In the genomic region with DNA sequence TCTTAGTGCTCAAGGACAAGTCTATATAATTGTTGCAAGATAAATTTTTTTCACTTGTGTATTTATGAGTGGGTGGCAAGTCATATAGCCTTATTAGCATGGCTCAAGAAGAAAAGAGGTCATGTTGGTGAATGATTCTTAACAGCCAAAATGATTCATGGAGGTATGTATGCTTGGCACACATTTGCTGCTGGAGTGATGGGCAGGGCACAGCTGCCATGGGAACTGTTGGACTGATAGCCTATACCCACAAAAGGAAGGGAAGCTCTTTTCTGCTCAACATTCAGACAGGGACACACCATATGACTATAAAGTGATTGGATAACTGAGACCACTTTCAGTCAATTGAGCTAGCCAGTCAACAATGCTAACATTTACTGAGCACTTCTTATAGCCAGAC, we compare ENCODE assay signal across 16 cellular contexts. TPM values are rescaled to one million over a fixed set of nuclear protein-coding genes. Genes with fewer than 3 reads are reported as not detected.
"Had no signal": no experiment of that assay in that cellular context is flagged by ENCODE, and none has a peak within 500 bp of the region (broad histone marks: within the 10 kb centered on the region; RNA-seq: fewer than 3 reads in every experiment).

No MANE protein-coding gene starts in this region.

- H3K4me3 ChIP-seq: spleen, suprapubic skin had no signal

- H3K27ac ChIP-seq: neutrophil, spleen, suprapubic skin had no signal

- H3K27me3 ChIP-seq: neutrophil, suprapubic skin had no signal

- H3K9me3 Mint-ChIP-seq: activated naive CD4-positive, alpha-beta T cell treated with anti-CD3 and anti-CD28 coated beads for 36 hours; activated T-helper 17 cell treated with anti-CD3 and anti-CD28 coated beads, Interleukin-2, amount 50 U/mL, for 72 hours; central memory CD8-positive, alpha-beta T cell; stimulated activated naive B cell treated with anti-CD40 and anti-IgM and Interleukin-4, amounts not matched to agents 10 μg/mL and 1 μg/mL and 100 μg/mL, for 72 hours; T-helper 1 cell treated with Interleukin-12 subunit alpha and Interleukin-12 subunit beta and Interleukin-4 antibody, amounts not matched to agents 30 μg/mL and 1 μg/mL, for 36 hours had no signal

- H3K27me3 Mint-ChIP-seq: central memory CD8-positive, alpha-beta T cell had no signal

- H3K36me3 Mint-ChIP-seq: naive thymus-derived CD8-positive, alpha-beta T cell; stimulated activated naive B cell treated with anti-CD40 and anti-IgM and Interleukin-4, amounts not matched to agents 10 μg/mL and 1 μg/mL and 100 μg/mL, for 72 hours had no signal

- H3K36me3 ChIP-seq: neutrophil, spleen, suprapubic skin had no signal

- H3K4me1 ChIP-seq: spleen, suprapubic skin had no signal

- H3K27ac Mint-ChIP-seq: activated naive CD4-positive, alpha-beta T cell treated with anti-CD3 and anti-CD28 coated beads for 36 hours; activated T-helper 17 cell treated with anti-CD3 and anti-CD28 coated beads, Interleukin-2, amount 50 U/mL, for 72 hours; naive thymus-derived CD8-positive, alpha-beta T cell; stimulated activated naive B cell treated with anti-CD40 and anti-IgM and Interleukin-4, amounts not matched to agents 10 μg/mL and 1 μg/mL and 100 μg/mL, for 72 hours; T-helper 1 cell treated with Interleukin-12 subunit alpha and Interleukin-12 subunit beta and Interleukin-4 antibody, amounts not matched to agents 30 μg/mL and 1 μg/mL, for 36 hours had no signal

- H3K4me1 Mint-ChIP-seq: activated T-helper 17 cell treated with anti-CD3 and anti-CD28 coated beads, Interleukin-2, amount 50 U/mL, for 72 hours; central memory CD8-positive, alpha-beta T cell; naive thymus-derived CD8-positive, alpha-beta T cell; stimulated activated naive B cell treated with anti-CD40 and anti-IgM and Interleukin-4, amounts not matched to agents 10 μg/mL and 1 μg/mL and 100 μg/mL, for 72 hours had no signal

- DNase-seq: activated CD4-positive, alpha-beta T cell treated with anti-CD3 and anti-CD28 coated beads for 4 hours; activated naive CD4-positive, alpha-beta T cell treated with anti-CD3 and anti-CD28 coated beads for 36 hours; cortex of kidney; effector CD8-positive, alpha-beta T cell; naive thymus-derived CD8-positive, alpha-beta T cell; right cardiac atrium; spleen; stimulated activated CD4-positive, alpha-beta T cell treated with anti-CD3 and anti-CD28 coated beads, Interleukin-2, amount 100 ng/mL, for 24 hours; stimulated activated naive B cell treated with anti-CD40 and anti-IgM and Interleukin-4, amounts not matched to agents 10 μg/mL and 1 μg/mL and 100 μg/mL, for 72 hours had no signal

- ATAC-seq: activated T-helper 17 cell treated with anti-CD3 and anti-CD28 coated beads, Interleukin-2, amount 50 U/mL, for 72 hours; naive thymus-derived CD8-positive, alpha-beta T cell; right cardiac atrium; stimulated activated naive B cell treated with anti-CD40 and anti-IgM and Interleukin-4, amounts not matched to agents 10 μg/mL and 1 μg/mL and 100 μg/mL, for 72 hours had no signal

- H3K4me3 Mint-ChIP-seq: activated naive CD4-positive, alpha-beta T cell treated with anti-CD3 and anti-CD28 coated beads for 36 hours; activated T-helper 17 cell treated with anti-CD3 and anti-CD28 coated beads, Interleukin-2, amount 50 U/mL, for 72 hours; central memory CD8-positive, alpha-beta T cell; naive thymus-derived CD8-positive, alpha-beta T cell; stimulated activated naive B cell treated with anti-CD40 and anti-IgM and Interleukin-4, amounts not matched to agents 10 μg/mL and 1 μg/mL and 100 μg/mL, for 72 hours; T-helper 1 cell treated with Interleukin-12 subunit alpha and Interleukin-12 subunit beta and Interleukin-4 antibody, amounts not matched to agents 30 μg/mL and 1 μg/mL, for 36 hours had no signal

- H3K9me3 ChIP-seq: neutrophil, spleen, suprapubic skin had no signal

RNA-seq across cellular contexts. Expression of gene PITX2, which starts 46.8 kb away (rescaled TPM):
- total RNA-seq: activated naive CD4-positive, alpha-beta T cell treated with anti-CD3 and anti-CD28 coated beads for 36 hours; glomerular endothelial cell; lung microvascular endothelial cell; naive thymus-derived CD8-positive, alpha-beta T cell; spleen had no signal
- polyA plus RNA-seq: naive thymus-derived CD8-positive, alpha-beta T cell had no signal
